ENCODE assay signal across 8 cellular contexts in the genomic region with DNA sequence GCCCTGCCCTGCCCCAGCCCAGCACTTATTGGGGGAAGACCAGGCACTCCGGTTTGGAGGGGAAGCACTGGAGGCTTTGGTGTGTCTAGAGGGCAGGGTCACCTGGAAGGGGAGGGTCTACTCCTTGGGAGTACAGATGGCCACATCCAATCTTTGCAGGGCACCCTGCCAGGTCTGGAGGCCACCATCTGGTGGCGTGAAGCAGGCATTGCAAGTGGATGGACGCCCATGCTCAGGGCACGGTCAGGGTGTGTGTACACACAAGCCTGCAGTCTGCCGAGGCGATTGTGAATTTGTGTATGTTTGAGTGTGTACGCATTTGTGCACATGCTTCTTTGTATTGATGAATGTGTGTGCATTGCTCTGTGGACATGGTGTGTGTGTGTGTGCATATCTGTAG. TPM values are rescaled to one million over a fixed set of nuclear protein-coding genes. Genes with fewer than 3 reads are reported as not detected.
A peak's percentile ranks its signal among the peaks of the same experiment; 100 is the strongest.
DNase-seq lines count a peak whose midpoint lies in the region; ATAC-seq, FAIRE-seq and TF ChIP-seq lines count a peak whose summit lies in the region.
"Not testable (repeated sequence)": the region's sequence is repeated elsewhere in the genome, so short reads cannot be mapped to it uniquely, and the experiment has no call there.

No MANE protein-coding gene starts in this region.

- peak; percentile 97 for FAIRE-seq in GM12878 (lab: Jason Lieb, UNC)
- not testable (repeated sequence) for FAIRE-seq in pancreas (lab: Jason Lieb, UNC)

- not testable (repeated sequence) for H4K8ac ChIP-seq in IMR-90 (ENCODE audit: low read depth in 2 of 2, low read length in 2 of 2)

- H3K27ac Mint-ChIP-seq in WTC11; glutamatergic neuron (ENCODE audit: unreplicated experiment): not testable (repeated sequence)

- ATAC-seq in DND-41 (ENCODE audit: insufficient read depth, low read depth) (peak; percentile 72), IMR-90 (ENCODE audit: low read depth) (peak; percentile 79), WTC11 (peak; percentile 46), GM12878 (peak; percentile 87), left lobe of liver (peak; percentile 69), pancreas (peak; percentile 55 to 79 (median 68)), aorta (ENCODE audit: low FRiP score) (peak; percentile 33)

- TF ChIP-seq RAD21 in IMR-90 (IDR thresholded peaks at IDR 0.05; ENCODE audit: low read length); GM12878 (IDR thresholded peaks at IDR 0.05; ENCODE audit: insufficient read depth, low read depth, low read length): not testable (repeated sequence)

- H4K91ac ChIP-seq in IMR-90 (ENCODE audit: insufficient read depth, low read depth, low read length): not testable (repeated sequence)

- not testable (repeated sequence) for H2AK9ac ChIP-seq in IMR-90 (replicated peaks; ENCODE audit: low read depth, low read length, poor library complexity)

- H3K36me3 ChIP-seq in DND-41 (ENCODE audit: insufficient read depth, low read length); IMR-90 (ENCODE audit: control insufficient read depth, insufficient read depth, low read length); GM12878 (ENCODE audit: control insufficient read depth in 2 of 2, insufficient read depth in 2 of 2, low read length in 1 of 2); pancreas; aorta (ENCODE audit: control insufficient read depth in 1 of 2, insufficient read depth in 2 of 2, low read length in 1 of 2): not testable (repeated sequence)

- not testable (repeated sequence) for H3K4ac ChIP-seq in IMR-90 (ENCODE audit: low read depth, low read length)

- RAD21 ChIA-PET in GM12878 (lab: Charles Lee; ENCODE audit: unreplicated experiment): not testable (repeated sequence)

- H3K79me2 ChIP-seq in DND-41 (ENCODE audit: insufficient read depth, low read length); GM12878 (ENCODE audit: control insufficient read depth, insufficient read depth, low read length): not testable (repeated sequence)

- H3K56ac ChIP-seq in IMR-90 (ENCODE audit: extremely low read depth, insufficient read depth, low read length): not testable (repeated sequence)

- H3K9ac ChIP-seq in DND-41 (ENCODE audit: low read depth, low read length); IMR-90 (ENCODE audit: low read depth, low read length); GM12878 (ENCODE audit: control insufficient read depth, insufficient read depth, low read length): not testable (repeated sequence)

- CTCF ChIA-PET in IMR-90 (lab: Yijun Ruan, JAX): not testable (repeated sequence)
- CTCF ChIA-PET in WTC11 (lab: Charles Lee) (interaction anchor here (1.0 to 2.5 kb wide), 3 partner anchors 10 to 82 kb away, joined by 7 to 19 read pairs (median 11); no protein-coding TSS in a partner anchor), GM12878 (lab: Yijun Ruan, JAX) (interaction anchor here (0.8 kb wide), 1 partner anchor 86 kb away, joined by 3 read pairs; no protein-coding TSS in a partner anchor)

- not testable (repeated sequence) for H3K4me3 Mint-ChIP-seq in WTC11; glutamatergic neuron (ENCODE audit: unreplicated experiment)

- not testable (repeated sequence) for H3K9me3 ChIP-seq in DND-41 (ENCODE audit: insufficient read depth, low read length, severe bottlenecking); IMR-90 (ENCODE audit: control insufficient read depth, insufficient read depth, low read length); GM12878 (replicated peaks; ENCODE audit: control insufficient read depth, insufficient read depth, low read length); pancreas; aorta (ENCODE audit: control insufficient read depth, low read length)

- H2BK15ac ChIP-seq in IMR-90 (ENCODE audit: low read depth, low read length): not testable (repeated sequence)

- H4K5ac ChIP-seq in IMR-90 (ENCODE audit: low read depth, low read length): not testable (repeated sequence)

- H2AFZ ChIP-seq in DND-41 (ENCODE audit: low read depth, low read length); IMR-90 (replicated peaks; ENCODE audit: low read length, poor library complexity); GM12878 (ENCODE audit: control insufficient read depth, low read depth, low read length): not testable (repeated sequence)

- H3K4me1 Mint-ChIP-seq in WTC11; glutamatergic neuron (ENCODE audit: low read depth, unreplicated experiment): not testable (repeated sequence)

- not testable (repeated sequence) for H3K23ac ChIP-seq in IMR-90 (ENCODE audit: low read depth, low read length)

- H3K27me3 ChIP-seq in DND-41 (ENCODE audit: insufficient read depth, low read length, poor library complexity); IMR-90 (ENCODE audit: control insufficient read depth, insufficient read depth, low read length); GM12878 (replicated peaks in 1 of 2; ENCODE audit: control insufficient read depth in 2 of 2, insufficient read depth in 2 of 2, low read length in 1 of 2); pancreas; aorta (ENCODE audit: control insufficient read depth in 1 of 2, insufficient read depth in 2 of 2, low read length in 1 of 2): not testable (repeated sequence)

- H2BK5ac ChIP-seq in IMR-90 (ENCODE audit: low read depth, low read length, poor library complexity, severe bottlenecking): not testable (repeated sequence)

- H2BK20ac ChIP-seq in IMR-90 (ENCODE audit: low read depth, low read length): not testable (repeated sequence)

- not testable (repeated sequence) for H3K79me1 ChIP-seq in IMR-90 (ENCODE audit: low read depth in 1 of 2, low read length in 2 of 2)

- not testable (repeated sequence) for H3K18ac ChIP-seq in IMR-90 (ENCODE audit: low read depth, low read length)

- dilution Hi-C loops in IMR-90 (cut with HindIII; ENCODE audit: low sequenced_read_pairs, unreplicated experiment): not testable (repeated sequence)

- intact Hi-C loops in IMR-90 (cut with micrococcal nuclease); GM12878 (cut with micrococcal nuclease; ENCODE audit: unreplicated experiment); pancreas (cut with DNase I); aorta (cut with DNase I): not testable (repeated sequence)

- WGBS in IMR-90 (ENCODE audit: extremely low coverage in 2 of 2, insufficient read length in 1 of 2), 2 experiments: no CpG with 5 or more reads among the region's 7 CpGs
- WGBS in GM12878 (ENCODE audit: insufficient coverage, insufficient replicate concordance, low lambda C conversion rate, missing lambda C conversion rate): no CpG with 5 or more reads among the region's 7 CpGs
- 0 to 13% methylated on average over 1 of the region's 7 CpGs for WGBS in pancreas, 2 donors
- WGBS in aorta, 2 donors: 29 to 33% methylated on average over 1 of the region's 7 CpGs

- H2AK5ac ChIP-seq in IMR-90 (ENCODE audit: low read depth, low read length): not testable (repeated sequence)

- H3K27ac ChIP-seq in DND-41 (ENCODE audit: low read length); IMR-90 (ENCODE audit: insufficient read depth, low read length); GM12878 (ENCODE audit: control insufficient read depth, insufficient read depth); pancreas; aorta (ENCODE audit: low read depth in 1 of 2, low read length in 2 of 2): not testable (repeated sequence)

- not testable (repeated sequence) for H3K9me1 ChIP-seq in IMR-90 (ENCODE audit: insufficient read depth, low read length)

- SMC1A ChIA-PET in GM12878 (lab: Charles Lee; ENCODE audit: uncharacterized antibody, unreplicated experiment): not testable (repeated sequence)

- POLR2A ChIA-PET in IMR-90 (lab: Charles Lee; ENCODE audit: unreplicated experiment); WTC11 (lab: Charles Lee); GM12878 (lab: Charles Lee): not testable (repeated sequence)

- not testable (repeated sequence) for DNase-seq in DND-41; IMR-90; WTC11 (ENCODE audit: low spot score); GM12878 (ENCODE audit: low read depth, low spot score); glutamatergic neuron; left lobe of liver (ENCODE audit: low spot score); pancreas; aorta

- TF ChIP-seq POLR2A in IMR-90 (IDR thresholded peaks at IDR 0.05; ENCODE audit: low read depth, low read length); GM12878 (IDR thresholded peaks at IDR 0.05; ENCODE audit: low read depth, low read length): not testable (repeated sequence)

- not testable (repeated sequence) for H3K27me3 Mint-ChIP-seq in WTC11 (ENCODE audit: low read depth); glutamatergic neuron (ENCODE audit: unreplicated experiment)

- H4K20me1 ChIP-seq in DND-41 (ENCODE audit: insufficient read depth, low read length); IMR-90 (ENCODE audit: insufficient read depth, low read length); GM12878 (ENCODE audit: control insufficient read depth, insufficient read depth): not testable (repeated sequence)

- not testable (repeated sequence) for TF ChIP-seq CTCF in DND-41 (IDR thresholded peaks at IDR 0.05; ENCODE audit: borderline replicate concordance, extremely low read depth, low read length, poor library complexity, severe bottlenecking); IMR-90 (conservative IDR thresholded peaks at IDR 0.05; ENCODE audit: low read depth, low read length); WTC11 (IDR thresholded peaks at IDR 0.05); GM12878 (IDR thresholded peaks at IDR 0.05 in 2 of 3, conservative IDR thresholded peaks at IDR 0.05 in 1 of 3; ENCODE audit: control insufficient read depth in 2 of 3, extremely low read depth in 1 of 3, insufficient read depth in 1 of 3, low read depth in 3 of 3, low read length in 3 of 3)
- peak; percentile 55 for TF ChIP-seq CTCF in glutamatergic neuron (IDR thresholded peaks at IDR 0.05; ENCODE audit: partially characterized antibody, unreplicated experiment)
- TF ChIP-seq CTCF in pancreas (IDR thresholded peaks at IDR 0.05): peak in 1 of 4 donors; percentile 11

- H3K36me3 Mint-ChIP-seq in WTC11; glutamatergic neuron (ENCODE audit: unreplicated experiment): not testable (repeated sequence)

- in situ Hi-C loops in IMR-90 (cut with MboI; ENCODE audit: low sequenced_read_pairs); GM12878 (cut with MboI): not testable (repeated sequence)

- not testable (repeated sequence) for BruUV-seq in IMR-90 (replicated peaks; lab: Mats Ljungman, UMichigan); GM12878 (replicated peaks; lab: Mats Ljungman, UMichigan)

- TF ChIP-seq EP300 in GM12878 (IDR thresholded peaks at IDR 0.05; ENCODE audit: borderline replicate concordance in 1 of 2, control insufficient read depth in 1 of 2, low read depth in 2 of 2, low read length in 2 of 2): not testable (repeated sequence)

- H3K14ac ChIP-seq in IMR-90 (replicated peaks; ENCODE audit: low read depth, low read length): not testable (repeated sequence)

- not testable (repeated sequence) for H3K4me3 ChIP-seq in DND-41 (ENCODE audit: low read depth in 1 of 2, low read length in 2 of 2); IMR-90 (ENCODE audit: insufficient read depth, low read depth, low read length); GM12878; pancreas; aorta (ENCODE audit: low read length in 2 of 2)

- not testable (repeated sequence) for H3K4me2 ChIP-seq in DND-41 (ENCODE audit: insufficient read depth, low read length); IMR-90 (ENCODE audit: low read depth, low read length); GM12878 (ENCODE audit: control insufficient read depth, insufficient read depth)

- not testable (repeated sequence) for H3K4me1 ChIP-seq in DND-41 (ENCODE audit: insufficient read depth, low read length); IMR-90 (ENCODE audit: control insufficient read depth, insufficient read depth, low read length); GM12878 (ENCODE audit: control insufficient read depth, insufficient read depth, low read length); pancreas; aorta (ENCODE audit: control insufficient read depth in 1 of 2, insufficient read depth in 2 of 2, low read length in 2 of 2)

- not testable (repeated sequence) for H3K9me3 Mint-ChIP-seq in WTC11; glutamatergic neuron (ENCODE audit: unreplicated experiment)

- not testable (repeated sequence) for H2BK120ac ChIP-seq in IMR-90 (ENCODE audit: low read depth, low read length)

RNA-seq across cellular contexts. Expression of gene RNU1-3, which starts 36.4 kb away (rescaled TPM):
- total RNA-seq in IMR-90 (2012; rRNA removed) (under 0.01 TPM in 2 replicates), WTC11 (2021) (1,028 to 1,267 TPM (median 1,197 TPM) in 3 replicates), GM12878 (2014; rRNA removed) (under 0.01 TPM in 2 replicates), GM12878 (2014; rRNA removed; fragmentation: Illumina TruSeq; extraction: Trizol) (20,946 and 25,634 TPM in 2 replicates), GM12878 (2021) (2,403 and 2,678 TPM in 2 replicates), glutamatergic neuron (ENCODE audit: unreplicated experiment) (3,598 TPM), left lobe of liver (1,159 TPM), pancreas (1,000 to 10,000 TPM in 4 of 6 donors, 100 to 1,000 TPM in 2; 687 to 5,169 (median 2,340) TPM), aorta (1,000 to 10,000 TPM; 7,231 to 8,154 TPM)
- polyA plus RNA-seq in IMR-90 (2012; rRNA removed) (not detected in 2 replicates), GM12878 (2011; rRNA removed) (82.4 and 113 TPM in 2 replicates), GM12878 (2014; fragmentation: Illumina TruSeq; extraction: Trizol) (not detected in 2 replicates), GM12878 (2014; fragmentation: Nextera tagmentation; extraction: Ambion mirVana) (1 to 10 TPM; 4.5 to 4.9 TPM), GM12878 (2014; rRNA removed) (not detected in 2 replicates), GM12878 (2016; fragmentation: Nextera tagmentation; extraction: Ambion mirVana) (1 to 10 TPM; 2.6 to 3.6 TPM), pancreas (not detected), aorta (not detected)
- polyA plus RNA-seq in IMR-90 (2012; cell fraction: cytosol; rRNA removed): not detected in 2 replicates
- not detected in 2 replicates for polyA plus RNA-seq in IMR-90 (2012; cell fraction: nucleus; rRNA removed; ENCODE audit: low replicate concordance)
- total RNA-seq in GM12878 (2013; cell fraction: nucleolus; rRNA removed): under 0.01 TPM in 2 replicates
- not detected for polyA plus RNA-seq in GM12878 (2011; ENCODE audit: low read depth)
- under 0.01 TPM in 1 of 2 replicates, not detected in the other for polyA plus RNA-seq in GM12878 (2011; cell fraction: cytosol; rRNA removed)
- under 0.01 TPM in 2 replicates for polyA plus RNA-seq in GM12878 (2011; cell fraction: nucleus; rRNA removed)
- polyA plus RNA-seq in GM12878 (2012): 66.2 TPM in 1 of 2 replicates, not detected in the other
- polyA minus RNA-seq in GM12878 (2011; rRNA and poly(A)+ RNA removed): under 0.01 and 12,429 TPM in 2 replicates
- 90,580 and 95,504 TPM in 2 replicates for polyA minus RNA-seq in GM12878 (2011; cell fraction: cytosol; rRNA and poly(A)+ RNA removed)
- 67,711 and 110,374 TPM in 2 replicates for polyA minus RNA-seq in GM12878 (2011; cell fraction: nucleus; rRNA and poly(A)+ RNA removed)

RNA-seq across cellular contexts. Expression of gene RNU1-4, which starts 37.2 kb away (rescaled TPM):
- total RNA-seq in IMR-90 (2012; rRNA removed) (under 0.01 TPM in 2 replicates), WTC11 (2021) (1,028 to 1,267 TPM (median 1,197 TPM) in 3 replicates), GM12878 (2014; rRNA removed) (under 0.01 TPM in 2 replicates), GM12878 (2014; rRNA removed; fragmentation: Illumina TruSeq; extraction: Trizol) (20,946 and 25,634 TPM in 2 replicates), GM12878 (2021) (2,403 and 2,678 TPM in 2 replicates), glutamatergic neuron (ENCODE audit: unreplicated experiment) (3,598 TPM), left lobe of liver (1,159 TPM), pancreas (1,000 to 10,000 TPM in 4 of 6 donors, 100 to 1,000 TPM in 2; 687 to 5,169 (median 2,340) TPM), aorta (1,000 to 10,000 TPM; 7,231 to 8,154 TPM)
- polyA plus RNA-seq in IMR-90 (2012; rRNA removed) (not detected in 2 replicates), GM12878 (2011; rRNA removed) (82.4 and 113 TPM in 2 replicates), GM12878 (2014; fragmentation: Illumina TruSeq; extraction: Trizol) (not detected in 2 replicates), GM12878 (2014; fragmentation: Nextera tagmentation; extraction: Ambion mirVana) (1 to 10 TPM; 4.5 to 4.9 TPM), GM12878 (2014; rRNA removed) (not detected in 2 replicates), GM12878 (2016; fragmentation: Nextera tagmentation; extraction: Ambion mirVana) (1 to 10 TPM; 2.6 to 3.6 TPM), pancreas (not detected), aorta (not detected)
- polyA plus RNA-seq in IMR-90 (2012; cell fraction: cytosol; rRNA removed): not detected in 2 replicates
- polyA plus RNA-seq in IMR-90 (2012; cell fraction: nucleus; rRNA removed; ENCODE audit: low replicate concordance): not detected in 2 replicates
- under 0.01 TPM in 2 replicates for total RNA-seq in GM12878 (2013; cell fraction: nucleolus; rRNA removed)
- not detected for polyA plus RNA-seq in GM12878 (2011; ENCODE audit: low read depth)
- polyA plus RNA-seq in GM12878 (2011; cell fraction: cytosol; rRNA removed): under 0.01 TPM in 1 of 2 replicates, not detected in the other
- under 0.01 TPM in 2 replicates for polyA plus RNA-seq in GM12878 (2011; cell fraction: nucleus; rRNA removed)
- 66.2 TPM in 1 of 2 replicates, not detected in the other for polyA plus RNA-seq in GM12878 (2012)
- under 0.01 and 12,429 TPM in 2 replicates for polyA minus RNA-seq in GM12878 (2011; rRNA and poly(A)+ RNA removed)
- polyA minus RNA-seq in GM12878 (2011; cell fraction: cytosol; rRNA and poly(A)+ RNA removed): 90,580 and 95,504 TPM in 2 replicates
- 67,711 and 110,374 TPM in 2 replicates for polyA minus RNA-seq in GM12878 (2011; cell fraction: nucleus; rRNA and poly(A)+ RNA removed)

Comparison
In these comparisons a context has a peak if more than half of its experiments do, and no peak if none do; other contexts are left out.
1. ATAC-seq: peak in every context shown above with its lines; median percentile 87 in GM12878; 79 in IMR-90; 72 in DND-41; 69 in left lobe of liver; 68 in pancreas; 46 in WTC11; 33 in aorta.